ENCODE assay signal across 8 cellular contexts in genomic region chr5:142866563-142867275, GRCh38.
DNase-seq lines count a peak whose midpoint lies in the region; ATAC-seq and TF ChIP-seq lines count a peak whose summit lies in the region.

No MANE protein-coding gene starts in this region.

- TF ChIP-seq CTCF in PC-3 (conservative IDR thresholded peaks at IDR 0.05; ENCODE audit: low read depth, low read length) (peak; percentile 79), left ventricle myocardium inferior (IDR thresholded peaks at IDR 0.05; ENCODE audit: borderline replicate concordance) (peak; percentile 66), sigmoid colon (IDR thresholded peaks at IDR 0.05) (peak; percentile 64 to 87 (median 78))

- H3K27ac ChIP-seq in PC-3 (ENCODE audit: low read length) (peak overlapping the region; percentile 55), left ventricle myocardium inferior (replicated peaks) (no peak overlapping the region), sigmoid colon (peak overlapping the region in 1 of 4 donors; percentile 3)

- no peaks in the 10 kb centered on the region for H4K20me1 ChIP-seq in PC-3 (ENCODE audit: low read length)

- POLR2A ChIA-PET in PC-3 (lab: Charles Lee; ENCODE audit: unreplicated experiment) = interaction anchor here (0.5 kb wide), 1 partner anchor 17 kb away, joined by 3 read pairs; no protein-coding TSS in a partner anchor

- peak overlapping the region; percentile 21; the same call in 1 of the 2 replicates for H3K4me3 ChIP-seq in PC-3 (ENCODE audit: low read length)
- no peak overlapping the region for H3K4me3 ChIP-seq in left ventricle myocardium inferior
- H3K4me3 ChIP-seq in sigmoid colon = no peak overlapping the region

- H3K36me3 ChIP-seq in PC-3 (ENCODE audit: low read depth, low read length) (no peaks in the 10 kb centered on the region), left ventricle myocardium inferior (no peaks in the 10 kb centered on the region), sigmoid colon (no peaks in the 10 kb centered on the region)

- TF ChIP-seq POLR2A in sigmoid colon (IDR thresholded peaks at IDR 0.05) = no peak
- no peak for TF ChIP-seq POLR2A in GM18505 (IDR thresholded peaks at IDR 0.05; ENCODE audit: borderline replicate concordance, extremely low read depth, insufficient read depth, insufficient read length)

- peak; percentile 85 for ATAC-seq in GM19395 (IDR thresholded peaks at IDR 0.05; ENCODE audit: unreplicated experiment)
- ATAC-seq in HG03565 (IDR thresholded peaks at IDR 0.05; ENCODE audit: unreplicated experiment) = peak; percentile 81
- ATAC-seq in PC-3 = peak; percentile 90
- ATAC-seq in GM18505 (IDR thresholded peaks at IDR 0.05; ENCODE audit: unreplicated experiment) = no peak

- CTCF ChIA-PET in PC-3 (lab: Charles Lee) = interaction anchor here (0.7 to 1.5 kb wide), 6 partner anchors 21 to 205 kb away, joined by 3 to 19 read pairs (median 6); partner anchors contain the start of gene ARHGAP26

- TF ChIP-seq EP300 in sigmoid colon (IDR thresholded peaks at IDR 0.05) = no peak

- H3K4me1 ChIP-seq in PC-3 (ENCODE audit: insufficient read depth, low read length) = peaks cover 23% of the 10 kb centered on the region
- H3K4me1 ChIP-seq in left ventricle myocardium inferior = peaks cover 99% of the 10 kb centered on the region
- peaks cover 0 to 62% (median 42%) of the 10 kb centered on the region in 4 donors for H3K4me1 ChIP-seq in sigmoid colon

- BruUV-seq in PC-3 (replicated peaks; lab: Mats Ljungman, UMichigan) = no TSS peak

- 50 to 51% methylated on average over 10 of the region's 10 CpGs for WGBS in sigmoid colon, 2 donors

- H3K4me2 ChIP-seq in PC-3 (ENCODE audit: low read length) = peak overlapping the region; percentile 85

- DNase-seq in DMS 273 treated with DMSO at 0.1 percent for 48 hours (lab: John Stamatoyannopoulos, UW) (peak; percentile 32), PC-3 (peak; percentile 76), left ventricle myocardium inferior (no peak), sigmoid colon (no peak)
- peak; percentile 30 for DNase-seq in activated naive CD4-positive, alpha-beta T cell treated with anti-CD3 and anti-CD28 coated beads, Interleukin-2, amount 50 U/mL, for 16 hours

- intact Hi-C loops in PC-3 (cut with micrococcal nuclease) (loop anchor here (1.0 to 2.0 kb wide), 4 partner anchors 14 to 96 kb away; partner anchors contain the start of gene ARHGAP26), left ventricle myocardium inferior (cut with micrococcal nuclease) (no loop called here), sigmoid colon (cut with DNase I) (loop anchor here (2.0 to 5.0 kb wide), 2 partner anchors 49 to 96 kb away; partner anchors contain the start of gene ARHGAP26)

- no peaks in the 10 kb centered on the region for H3K9me2 ChIP-seq in PC-3 (replicated peaks; ENCODE audit: low read length)

- H3K9me3 ChIP-seq in PC-3 (ENCODE audit: low read length) = no peaks in the 10 kb centered on the region
- no peaks in the 10 kb centered on the region for H3K9me3 ChIP-seq in left ventricle myocardium inferior (replicated peaks)
- H3K9me3 ChIP-seq in sigmoid colon = no peaks in the 10 kb centered on the region

- H3F3A ChIP-seq in PC-3 (ENCODE audit: low read length, unreplicated experiment) = no peaks in the 10 kb centered on the region

- peak overlapping the region; percentile 61 for H2AFZ ChIP-seq in PC-3 (ENCODE audit: low read length)

- H3K9ac ChIP-seq in PC-3 (ENCODE audit: low read length) = peak overlapping the region; percentile 31; the same call in 1 of the 2 replicates

- H3K27me3 ChIP-seq in PC-3 (ENCODE audit: low read length) (no peaks in the 10 kb centered on the region), left ventricle myocardium inferior (ENCODE audit: low read depth) (no peaks in the 10 kb centered on the region), sigmoid colon (no peaks in the 10 kb centered on the region)

- peaks cover 32% of the 10 kb centered on the region for H3K79me2 ChIP-seq in PC-3 (ENCODE audit: low read length)

Comparison
In these comparisons a context has a peak if more than half of its experiments do, and no peak if none do; other contexts are left out.
1. DNase-seq: peak in DMS 273 treated with DMSO at 0.1 percent for 48 hours (single experiment), PC-3 (single experiment) and activated naive CD4-positive, alpha-beta T cell treated with anti-CD3 and anti-CD28 coated beads, Interleukin-2, amount 50 U/mL, for 16 hours (single experiment); none in left ventricle myocardium inferior (single experiment) and sigmoid colon (single experiment).
2. Peak in every context shown above with its lines, with median percentiles within 50 percentile points of each other: CTCF ChIP-seq.